In genomic region chr7:86951895-86952294, GRCh38 we compare ENCODE assay signal across 23 cellular contexts.
"Had no signal": no experiment of that assay in that cellular context is flagged by ENCODE, and none has a peak within 500 bp of the region (broad histone marks: within the 10 kb centered on the region; RNA-seq: fewer than 3 reads in every experiment).

No MANE protein-coding gene starts in this region.

- H3K9me3 ChIP-seq: heart right ventricle, left ventricle myocardium inferior, ovary, right atrium auricular region, right lobe of liver, suprapubic skin, thoracic aorta, tibial artery, uterus had no signal

- H3K27ac Mint-ChIP-seq: mesothelial cell of epicardium; naive B cell; natural killer cell treated with Interleukin-12 subunit alpha and Interleukin-12 subunit beta and Interleukin-15 and Interleukin-18, amount 100 ng/mL, for 72 hours; progenitor cell of endocrine pancreas; stimulated activated memory B cell treated with anti-CD40 and anti-IgM and Interleukin-4, amounts not matched to agents 10 μg/mL and 1 μg/mL and 100 μg/mL, for 72 hours; type B pancreatic cell had no signal

- H3K4me1 ChIP-seq: left ventricle myocardium inferior, right lobe of liver, suprapubic skin, uterus had no signal

- H2AFZ ChIP-seq: hepatocyte had no signal

- DNase-seq: heart right ventricle; islet precursor cell; left ventricle myocardium inferior; mesendoderm; naive B cell; ovary; right lobe of liver; stimulated activated CD4-positive, alpha-beta T cell treated with anti-CD3 and anti-CD28 coated beads, Interleukin-2, amount 100 ng/mL, for 24 hours; stimulated activated CD4-positive, alpha-beta T cell treated with anti-CD3 and anti-CD28 coated beads, Interleukin-4, amount 100 ng/mL, for 24 hours; stimulated activated naive CD4-positive, alpha-beta T cell treated with Interleukin-2 at 50 U/mL for 16 hours; tibial artery; uterus had no signal

- H3K36me3 ChIP-seq: heart right ventricle, left ventricle myocardium inferior, ovary, right atrium auricular region, right lobe of liver, suprapubic skin, thoracic aorta, tibial artery, uterus had no signal

- H3K27me3 ChIP-seq: heart right ventricle, hepatocyte, ovary, right atrium auricular region, right lobe of liver, suprapubic skin, tibial artery, uterus had no signal

- H3K27me3 Mint-ChIP-seq: progenitor cell of endocrine pancreas; stimulated activated memory B cell treated with anti-CD40 and anti-IgM and Interleukin-4, amounts not matched to agents 10 μg/mL and 1 μg/mL and 100 μg/mL, for 72 hours; type B pancreatic cell had no signal

- H3K9me3 Mint-ChIP-seq: mesothelial cell of epicardium; natural killer cell treated with Interleukin-12 subunit alpha and Interleukin-12 subunit beta and Interleukin-15 and Interleukin-18, amount 100 ng/mL, for 72 hours; stimulated activated memory B cell treated with anti-CD40 and anti-IgM and Interleukin-4, amounts not matched to agents 10 μg/mL and 1 μg/mL and 100 μg/mL, for 72 hours; type B pancreatic cell had no signal

- H3K4me3 Mint-ChIP-seq: mesothelial cell of epicardium; naive B cell; natural killer cell treated with Interleukin-12 subunit alpha and Interleukin-12 subunit beta and Interleukin-15 and Interleukin-18, amount 100 ng/mL, for 72 hours; stimulated activated memory B cell treated with anti-CD40 and anti-IgM and Interleukin-4, amounts not matched to agents 10 μg/mL and 1 μg/mL and 100 μg/mL, for 72 hours; type B pancreatic cell had no signal

- H3K4me2 ChIP-seq: hepatocyte, smooth muscle cell had no signal

- H3K4me3 ChIP-seq: heart right ventricle, hepatocyte, left ventricle myocardium inferior, lung, ovary, right atrium auricular region, right lobe of liver, smooth muscle cell, suprapubic skin, thoracic aorta, tibial artery, uterus had no signal

- H3K27ac ChIP-seq: heart right ventricle, hepatocyte, left ventricle myocardium inferior, ovary, right atrium auricular region, right lobe of liver, suprapubic skin, thoracic aorta, tibial artery, uterus had no signal

- H3K36me3 Mint-ChIP-seq: mesothelial cell of epicardium; naive B cell; natural killer cell treated with Interleukin-12 subunit alpha and Interleukin-12 subunit beta and Interleukin-15 and Interleukin-18, amount 100 ng/mL, for 72 hours; stimulated activated memory B cell treated with anti-CD40 and anti-IgM and Interleukin-4, amounts not matched to agents 10 μg/mL and 1 μg/mL and 100 μg/mL, for 72 hours; type B pancreatic cell had no signal

- ATAC-seq: heart right ventricle; natural killer cell treated with Interleukin-12 subunit alpha and Interleukin-12 subunit beta and Interleukin-15 and Interleukin-18, amount 100 ng/mL, for 72 hours; right lobe of liver; stimulated activated memory B cell treated with anti-CD40 and anti-IgM and Interleukin-4, amounts not matched to agents 10 μg/mL and 1 μg/mL and 100 μg/mL, for 72 hours had no signal
